9 cellular contexts compared by ENCODE assay signal in the genomic region with DNA sequence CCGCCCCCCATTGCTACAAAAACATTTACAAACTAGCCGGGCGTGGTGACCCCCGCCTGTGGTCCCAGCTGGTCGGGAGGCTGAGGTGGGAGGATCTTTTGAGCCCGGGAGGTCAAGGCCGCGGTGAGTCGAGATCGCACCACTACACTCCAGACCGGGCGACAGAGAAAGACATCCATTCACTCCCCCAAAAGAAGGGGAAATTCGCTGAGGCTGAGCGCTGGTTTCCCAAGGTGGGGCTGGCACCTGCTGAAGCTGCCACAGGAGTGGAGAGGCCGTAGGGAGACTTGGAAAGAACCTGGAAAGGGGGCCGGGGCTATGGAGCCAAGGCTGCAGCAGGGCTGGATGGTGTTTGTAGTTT. TPM values are rescaled to one million over a fixed set of nuclear protein-coding genes. Genes with fewer than 3 reads are reported as not detected.
DNase-seq lines count a peak whose midpoint lies in the region; ATAC-seq and TF ChIP-seq lines count a peak whose summit lies in the region.
"Had no signal": no experiment of that assay in that cellular context is flagged by ENCODE, and none has a peak within 500 bp of the region (broad histone marks: within the 10 kb centered on the region; RNA-seq: fewer than 3 reads in every experiment).

No MANE protein-coding gene starts in this region.

- H3K4me1 ChIP-seq in RWPE2 (ENCODE audit: insufficient read depth, poor library complexity, severe bottlenecking) (peaks cover 7% of the 10 kb centered on the region), esophagus muscularis mucosa (peaks cover 31 to 44% (median 39%) of the 10 kb centered on the region in 4 donors), prostate gland (replicated peaks) (no peaks in the 10 kb centered on the region)

- H3K4me3 ChIP-seq in GM08714 (ENCODE audit: low read length), result peak overlapping the region; percentile 83; the same call in 1 of the 2 replicates
- H3K4me3 ChIP-seq in RWPE2 (ENCODE audit: severe bottlenecking), result peak overlapping the region; percentile 98
- H3K4me3 ChIP-seq in esophagus muscularis mucosa, result peak overlapping the region; percentile 84 to 93 (median 90)
- H3K4me3 ChIP-seq in prostate gland, result peak overlapping the region; percentile 78 to 80

- no peak for TF ChIP-seq POLR2A in esophagus muscularis mucosa (IDR thresholded peaks at IDR 0.05; ENCODE audit: low read depth)
- TF ChIP-seq POLR2A in prostate gland (IDR thresholded peaks at IDR 0.05), result no peak

- H3K9me3 ChIP-seq in RWPE2 (ENCODE audit: severe bottlenecking) (no peaks in the 10 kb centered on the region), esophagus muscularis mucosa (no peaks in the 10 kb centered on the region), prostate gland (no peaks in the 10 kb centered on the region)
- H3K9me3 ChIP-seq: SJSA1 had no signal

- H3K27ac ChIP-seq in RWPE2 (ENCODE audit: poor library complexity, severe bottlenecking) (peak overlapping the region; percentile 65), esophagus muscularis mucosa (replicated peaks in 1 of 4) (peak overlapping the region; percentile 92 to 95 (median 94)), prostate gland (peak overlapping the region; percentile 90 to 91)

- no peak for ATAC-seq in RWPE2 (ENCODE audit: low read depth)
- no peak for ATAC-seq in HG03521 (IDR thresholded peaks at IDR 0.05; ENCODE audit: unreplicated experiment)
- ATAC-seq in HG03025 (IDR thresholded peaks at IDR 0.05; ENCODE audit: low FRiP score, unreplicated experiment), result no peak

- intact Hi-C loops in esophagus muscularis mucosa (cut with DNase I) (no loop called here), prostate gland (cut with DNase I) (no loop called here)

- no peak for TF ChIP-seq EP300 in esophagus muscularis mucosa (IDR thresholded peaks at IDR 0.05)

- H3K36me3 ChIP-seq in RWPE2 (ENCODE audit: low read depth) (no peaks in the 10 kb centered on the region), esophagus muscularis mucosa (no peaks in the 10 kb centered on the region), prostate gland (no peaks in the 10 kb centered on the region)

- 67% methylated on average over 10 of the region's 16 CpGs for WGBS in esophagus muscularis mucosa
- WGBS in prostate gland, result 81% methylated on average over 16 of the region's 16 CpGs

- TF ChIP-seq CTCF in RWPE2 (IDR thresholded peaks at IDR 0.05; ENCODE audit: poor library complexity, severe bottlenecking) (no peak), esophagus muscularis mucosa (IDR thresholded peaks at IDR 0.05) (no peak), prostate gland (IDR thresholded peaks at IDR 0.05) (no peak)

- H3K27me3 ChIP-seq in RWPE2 (ENCODE audit: insufficient read depth, poor library complexity, severe bottlenecking) (no peaks in the 10 kb centered on the region), esophagus muscularis mucosa (no peaks in the 10 kb centered on the region), prostate gland (replicated peaks; ENCODE audit: insufficient read depth) (no peaks in the 10 kb centered on the region)
- H3K27me3 ChIP-seq: SJSA1 had no signal

- DNase-seq in RWPE2 (ENCODE audit: low spot score) (no peak), esophagus muscularis mucosa (ENCODE audit: extremely low spot score) (no peak), prostate gland (ENCODE audit: low spot score) (no peak), Kasumi-1 (lab: John Stamatoyannopoulos, UW) (no peak), cerebellar nuclear complex (lab: John Stamatoyannopoulos, UW) (no peak)

RNA-seq across cellular contexts. Expression of a gene that starts 0.7 kb away (rescaled TPM):
- total RNA-seq in esophagus muscularis mucosa (10 to 100 TPM; 46.4 to 66.8 (median 59.8) TPM), prostate gland (10 to 100 TPM; 26.6 to 87.8 TPM)
